ENCODE assay signal across 1 cellular context in the genomic region with DNA sequence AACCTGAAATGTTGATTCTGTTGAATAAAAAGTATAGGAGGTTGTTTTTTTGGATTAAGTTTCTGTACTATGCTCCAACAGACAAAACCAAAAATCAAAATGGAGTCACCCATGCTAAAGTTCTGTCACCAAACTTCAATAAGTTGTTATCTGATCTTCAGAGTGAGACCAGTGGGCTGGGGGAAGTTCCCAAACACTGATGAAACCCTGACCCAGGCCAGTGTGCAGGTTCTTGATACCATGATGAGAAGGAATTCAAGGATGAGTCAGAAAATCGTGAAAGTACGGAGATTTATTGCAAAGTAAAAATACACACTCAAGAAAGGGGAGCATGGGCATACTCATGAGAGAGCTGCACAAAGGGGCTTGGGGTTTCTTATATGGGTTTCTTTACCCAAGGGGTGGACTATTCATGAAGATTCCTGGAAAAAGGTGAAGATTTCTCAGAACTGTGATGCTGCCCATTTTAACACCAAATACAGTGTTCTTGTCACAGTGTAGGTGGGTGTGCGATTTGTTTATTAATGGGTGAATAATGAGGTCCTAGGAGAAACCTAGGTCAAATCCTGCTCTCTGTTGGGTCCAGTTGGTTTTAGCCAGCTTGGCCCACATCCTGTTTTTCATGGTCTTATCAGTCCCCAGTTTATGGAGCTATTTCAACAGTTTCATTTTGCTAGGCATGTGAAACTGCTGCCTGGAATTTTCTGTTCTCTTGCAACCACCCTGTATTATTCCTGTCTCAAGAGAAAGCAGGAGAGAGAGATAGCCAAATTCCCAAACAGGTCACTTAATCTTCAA.
TF ChIP-seq lines count a peak whose summit lies in the region.

No MANE protein-coding gene starts in this region.

TF ChIP-seq in K562, 482 proteins besides CTCF, POLR2A, EP300 and RAD21 (continued from another document and continues in another):
- TF ChIP-seq, protein P1, sequence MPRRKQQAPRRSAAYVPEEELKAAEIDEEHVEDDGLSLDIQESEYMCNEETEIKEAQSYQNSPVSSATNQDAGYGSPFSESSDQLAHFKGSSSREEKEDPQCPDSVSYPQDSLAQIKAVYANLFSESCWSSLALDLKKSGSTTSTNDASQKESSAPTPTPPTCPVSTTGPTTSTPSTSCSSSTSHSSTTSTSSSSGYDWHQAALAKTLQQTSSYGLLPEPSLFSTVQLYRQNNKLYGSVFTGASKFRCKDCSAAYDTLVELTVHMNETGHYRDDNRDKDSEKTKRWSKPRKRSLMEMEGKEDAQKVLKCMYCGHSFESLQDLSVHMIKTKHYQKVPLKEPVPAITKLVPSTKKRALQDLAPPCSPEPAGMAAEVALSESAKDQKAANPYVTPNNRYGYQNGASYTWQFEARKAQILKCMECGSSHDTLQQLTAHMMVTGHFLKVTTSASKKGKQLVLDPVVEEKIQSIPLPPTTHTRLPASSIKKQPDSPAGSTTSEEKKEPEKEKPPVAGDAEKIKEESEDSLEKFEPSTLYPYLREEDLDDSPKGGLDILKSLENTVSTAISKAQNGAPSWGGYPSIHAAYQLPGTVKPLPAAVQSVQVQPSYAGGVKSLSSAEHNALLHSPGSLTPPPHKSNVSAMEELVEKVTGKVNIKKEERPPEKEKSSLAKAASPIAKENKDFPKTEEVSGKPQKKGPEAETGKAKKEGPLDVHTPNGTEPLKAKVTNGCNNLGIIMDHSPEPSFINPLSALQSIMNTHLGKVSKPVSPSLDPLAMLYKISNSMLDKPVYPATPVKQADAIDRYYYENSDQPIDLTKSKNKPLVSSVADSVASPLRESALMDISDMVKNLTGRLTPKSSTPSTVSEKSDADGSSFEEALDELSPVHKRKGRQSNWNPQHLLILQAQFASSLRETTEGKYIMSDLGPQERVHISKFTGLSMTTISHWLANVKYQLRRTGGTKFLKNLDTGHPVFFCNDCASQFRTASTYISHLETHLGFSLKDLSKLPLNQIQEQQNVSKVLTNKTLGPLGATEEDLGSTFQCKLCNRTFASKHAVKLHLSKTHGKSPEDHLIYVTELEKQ (CRISPR knock-in tag; IDR thresholded peaks at IDR 0.05), result peak; percentile 95
- TF ChIP-seq ZNF696 (CRISPR knock-in tag; conservative IDR thresholded peaks at IDR 0.05), result no peak; the same call in 1 of the 2 replicates
- TF ChIP-seq ZNF444 (CRISPR knock-in tag; IDR thresholded peaks at IDR 0.05), result peak; percentile 95
- TF ChIP-seq LCOR (CRISPR knock-in tag; IDR thresholded peaks at IDR 0.05), result no peak
- no peak for TF ChIP-seq NCOR1 (IDR thresholded peaks at IDR 0.05)
- TF ChIP-seq ATF1 (CRISPR knock-in tag; IDR thresholded peaks at IDR 0.05), result no peak
- peak; percentile 73 for TF ChIP-seq ATF1 (tag; IDR thresholded peaks at IDR 0.05)
- peak; percentile 100 for TF ChIP-seq ZNF589 (CRISPR knock-in tag; IDR thresholded peaks at IDR 0.05; ENCODE audit: low read depth)
- TF ChIP-seq, protein P2, sequence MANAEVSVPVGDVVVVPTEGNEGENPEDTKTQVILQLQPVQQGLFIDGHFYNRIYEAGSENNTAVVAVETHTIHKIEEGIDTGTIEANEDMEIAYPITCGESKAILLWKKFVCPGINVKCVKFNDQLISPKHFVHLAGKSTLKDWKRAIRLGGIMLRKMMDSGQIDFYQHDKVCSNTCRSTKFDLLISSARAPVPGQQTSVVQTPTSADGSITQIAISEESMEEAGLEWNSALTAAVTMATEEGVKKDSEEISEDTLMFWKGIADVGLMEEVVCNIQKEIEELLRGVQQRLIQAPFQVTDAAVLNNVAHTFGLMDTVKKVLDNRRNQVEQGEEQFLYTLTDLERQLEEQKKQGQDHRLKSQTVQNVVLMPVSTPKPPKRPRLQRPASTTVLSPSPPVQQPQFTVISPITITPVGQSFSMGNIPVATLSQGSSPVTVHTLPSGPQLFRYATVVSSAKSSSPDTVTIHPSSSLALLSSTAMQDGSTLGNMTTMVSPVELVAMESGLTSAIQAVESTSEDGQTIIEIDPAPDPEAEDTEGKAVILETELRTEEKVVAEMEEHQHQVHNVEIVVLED (CRISPR knock-in tag; IDR thresholded peaks at IDR 0.05), result peak; percentile 75
- no peak for TF ChIP-seq ZFP30 (CRISPR knock-in tag; IDR thresholded peaks at IDR 0.05; ENCODE audit: borderline replicate concordance)
- no peak for TF ChIP-seq ZNF764 (CRISPR knock-in tag; IDR thresholded peaks at IDR 0.05; ENCODE audit: low read depth)
- TF ChIP-seq, protein P3, sequence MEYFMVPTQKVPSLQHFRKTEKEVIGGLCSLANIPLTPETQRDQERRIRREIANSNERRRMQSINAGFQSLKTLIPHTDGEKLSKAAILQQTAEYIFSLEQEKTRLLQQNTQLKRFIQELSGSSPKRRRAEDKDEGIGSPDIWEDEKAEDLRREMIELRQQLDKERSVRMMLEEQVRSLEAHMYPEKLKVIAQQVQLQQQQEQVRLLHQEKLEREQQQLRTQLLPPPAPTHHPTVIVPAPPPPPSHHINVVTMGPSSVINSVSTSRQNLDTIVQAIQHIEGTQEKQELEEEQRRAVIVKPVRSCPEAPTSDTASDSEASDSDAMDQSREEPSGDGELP (CRISPR knock-in tag; IDR thresholded peaks at IDR 0.05; ENCODE audit: borderline replicate concordance), result no peak
- no peak for TF ChIP-seq ZNF133 (CRISPR knock-in tag; IDR thresholded peaks at IDR 0.05)
- no peak for TF ChIP-seq ZNF224 (CRISPR knock-in tag; IDR thresholded peaks at IDR 0.05)
- TF ChIP-seq THRAP3 (IDR thresholded peaks at IDR 0.05; ENCODE audit: borderline replicate concordance), result no peak
- peak; percentile 31; the same call in 1 of the 2 replicates for TF ChIP-seq NFIX (CRISPR knock-in tag; IDR thresholded peaks at IDR 0.05; ENCODE audit: low read depth)
- TF ChIP-seq, protein P4, sequence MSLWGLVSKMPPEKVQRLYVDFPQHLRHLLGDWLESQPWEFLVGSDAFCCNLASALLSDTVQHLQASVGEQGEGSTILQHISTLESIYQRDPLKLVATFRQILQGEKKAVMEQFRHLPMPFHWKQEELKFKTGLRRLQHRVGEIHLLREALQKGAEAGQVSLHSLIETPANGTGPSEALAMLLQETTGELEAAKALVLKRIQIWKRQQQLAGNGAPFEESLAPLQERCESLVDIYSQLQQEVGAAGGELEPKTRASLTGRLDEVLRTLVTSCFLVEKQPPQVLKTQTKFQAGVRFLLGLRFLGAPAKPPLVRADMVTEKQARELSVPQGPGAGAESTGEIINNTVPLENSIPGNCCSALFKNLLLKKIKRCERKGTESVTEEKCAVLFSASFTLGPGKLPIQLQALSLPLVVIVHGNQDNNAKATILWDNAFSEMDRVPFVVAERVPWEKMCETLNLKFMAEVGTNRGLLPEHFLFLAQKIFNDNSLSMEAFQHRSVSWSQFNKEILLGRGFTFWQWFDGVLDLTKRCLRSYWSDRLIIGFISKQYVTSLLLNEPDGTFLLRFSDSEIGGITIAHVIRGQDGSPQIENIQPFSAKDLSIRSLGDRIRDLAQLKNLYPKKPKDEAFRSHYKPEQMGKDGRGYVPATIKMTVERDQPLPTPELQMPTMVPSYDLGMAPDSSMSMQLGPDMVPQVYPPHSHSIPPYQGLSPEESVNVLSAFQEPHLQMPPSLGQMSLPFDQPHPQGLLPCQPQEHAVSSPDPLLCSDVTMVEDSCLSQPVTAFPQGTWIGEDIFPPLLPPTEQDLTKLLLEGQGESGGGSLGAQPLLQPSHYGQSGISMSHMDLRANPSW (CRISPR knock-in tag; IDR thresholded peaks at IDR 0.05), result no peak
- TF ChIP-seq, protein P5, sequence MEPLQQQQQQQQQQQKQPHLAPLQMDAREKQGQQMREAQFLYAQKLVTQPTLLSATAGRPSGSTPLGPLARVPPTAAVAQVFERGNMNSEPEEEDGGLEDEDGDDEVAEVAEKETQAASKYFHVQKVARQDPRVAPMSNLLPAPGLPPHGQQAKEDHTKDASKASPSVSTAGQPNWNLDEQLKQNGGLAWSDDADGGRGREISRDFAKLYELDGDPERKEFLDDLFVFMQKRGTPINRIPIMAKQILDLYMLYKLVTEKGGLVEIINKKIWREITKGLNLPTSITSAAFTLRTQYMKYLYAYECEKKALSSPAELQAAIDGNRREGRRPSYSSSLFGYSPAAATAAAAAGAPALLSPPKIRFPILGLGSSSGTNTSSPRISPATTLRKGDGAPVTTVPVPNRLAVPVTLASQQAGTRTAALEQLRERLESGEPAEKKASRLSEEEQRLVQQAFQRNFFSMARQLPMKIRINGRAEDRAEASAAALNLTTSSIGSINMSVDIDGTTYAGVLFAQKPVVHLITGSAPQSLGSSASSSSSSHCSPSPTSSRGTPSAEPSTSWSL (CRISPR knock-in tag; IDR thresholded peaks at IDR 0.05; ENCODE audit: borderline replicate concordance), result no peak
- no peak for TF ChIP-seq TBP (optimal IDR thresholded peaks at IDR 0.05; ENCODE audit: low read depth, low read length)
- TF ChIP-seq FOXK2 (conservative IDR thresholded peaks at IDR 0.05 in 1 of 2, IDR thresholded peaks at IDR 0.05 in 1 of 2; ENCODE audit: low read depth in 2 of 2), result no peak
- TF ChIP-seq ETS2 (tag; IDR thresholded peaks at IDR 0.05; ENCODE audit: borderline replicate concordance, poor library complexity, severe bottlenecking), result peak; percentile 89
- TF ChIP-seq GATAD2B (IDR thresholded peaks at IDR 0.05; ENCODE audit: borderline replicate concordance), result no peak
- no peak for TF ChIP-seq HNRNPH1 (optimal IDR thresholded peaks at IDR 0.05; ENCODE audit: low read depth, low read length)
- TF ChIP-seq, protein P6, sequence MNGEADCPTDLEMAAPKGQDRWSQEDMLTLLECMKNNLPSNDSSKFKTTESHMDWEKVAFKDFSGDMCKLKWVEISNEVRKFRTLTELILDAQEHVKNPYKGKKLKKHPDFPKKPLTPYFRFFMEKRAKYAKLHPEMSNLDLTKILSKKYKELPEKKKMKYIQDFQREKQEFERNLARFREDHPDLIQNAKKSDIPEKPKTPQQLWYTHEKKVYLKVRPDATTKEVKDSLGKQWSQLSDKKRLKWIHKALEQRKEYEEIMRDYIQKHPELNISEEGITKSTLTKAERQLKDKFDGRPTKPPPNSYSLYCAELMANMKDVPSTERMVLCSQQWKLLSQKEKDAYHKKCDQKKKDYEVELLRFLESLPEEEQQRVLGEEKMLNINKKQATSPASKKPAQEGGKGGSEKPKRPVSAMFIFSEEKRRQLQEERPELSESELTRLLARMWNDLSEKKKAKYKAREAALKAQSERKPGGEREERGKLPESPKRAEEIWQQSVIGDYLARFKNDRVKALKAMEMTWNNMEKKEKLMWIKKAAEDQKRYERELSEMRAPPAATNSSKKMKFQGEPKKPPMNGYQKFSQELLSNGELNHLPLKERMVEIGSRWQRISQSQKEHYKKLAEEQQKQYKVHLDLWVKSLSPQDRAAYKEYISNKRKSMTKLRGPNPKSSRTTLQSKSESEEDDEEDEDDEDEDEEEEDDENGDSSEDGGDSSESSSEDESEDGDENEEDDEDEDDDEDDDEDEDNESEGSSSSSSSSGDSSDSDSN (IDR thresholded peaks at IDR 0.05; ENCODE audit: borderline replicate concordance in 1 of 2, low read depth in 2 of 2, low read length in 2 of 2), result no peak
- 0 out of 4 replicates have a peak, but pooled peaks of 1 of the 2 experiments have one; percentile 8 for TF ChIP-seq TBL1XR1 (IDR thresholded peaks at IDR 0.05; ENCODE audit: low read length in 2 of 2)
- TF ChIP-seq, protein P7, sequence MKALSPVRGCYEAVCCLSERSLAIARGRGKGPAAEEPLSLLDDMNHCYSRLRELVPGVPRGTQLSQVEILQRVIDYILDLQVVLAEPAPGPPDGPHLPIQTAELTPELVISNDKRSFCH (CRISPR knock-in tag; IDR thresholded peaks at IDR 0.05), result peak; percentile 69; the same call in 1 of the 2 replicates
- TF ChIP-seq, protein P7 (tag; IDR thresholded peaks at IDR 0.05), result peak; percentile 99
- no peak for TF ChIP-seq FOXK1 (CRISPR knock-in tag; IDR thresholded peaks at IDR 0.05; ENCODE audit: borderline replicate concordance)
- TF ChIP-seq PCBP1 (IDR thresholded peaks at IDR 0.05; ENCODE audit: low read depth, low read length, poor library complexity, severe bottlenecking), result no peak
- TF ChIP-seq SIRT6 (IDR thresholded peaks at IDR 0.05; ENCODE audit: low read depth, low read length), result no peak
- peak; percentile 96 for TF ChIP-seq MEF2D (tag; conservative IDR thresholded peaks at IDR 0.05; ENCODE audit: low read depth)
- no peak for TF ChIP-seq CREBBP (IDR thresholded peaks at IDR 0.05; ENCODE audit: low read depth, low read length)
- no peak for TF ChIP-seq MTA2 (IDR thresholded peaks at IDR 0.05; ENCODE audit: low read depth)
- TF ChIP-seq, protein P8, sequence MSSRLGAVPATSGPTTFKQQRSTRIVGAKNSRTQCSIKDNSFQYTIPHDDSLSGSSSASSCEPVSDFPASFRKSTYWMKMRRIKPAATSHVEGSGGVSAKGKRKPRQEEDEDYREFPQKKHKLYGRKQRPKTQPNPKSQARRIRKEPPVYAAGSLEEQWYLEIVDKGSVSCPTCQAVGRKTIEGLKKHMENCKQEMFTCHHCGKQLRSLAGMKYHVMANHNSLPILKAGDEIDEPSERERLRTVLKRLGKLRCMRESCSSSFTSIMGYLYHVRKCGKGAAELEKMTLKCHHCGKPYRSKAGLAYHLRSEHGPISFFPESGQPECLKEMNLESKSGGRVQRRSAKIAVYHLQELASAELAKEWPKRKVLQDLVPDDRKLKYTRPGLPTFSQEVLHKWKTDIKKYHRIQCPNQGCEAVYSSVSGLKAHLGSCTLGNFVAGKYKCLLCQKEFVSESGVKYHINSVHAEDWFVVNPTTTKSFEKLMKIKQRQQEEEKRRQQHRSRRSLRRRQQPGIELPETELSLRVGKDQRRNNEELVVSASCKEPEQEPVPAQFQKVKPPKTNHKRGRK (tag; IDR thresholded peaks at IDR 0.05), result no peak
- TF ChIP-seq E2F3 (CRISPR knock-in tag; IDR thresholded peaks at IDR 0.05), result peak; percentile 96
- TF ChIP-seq, protein P9, sequence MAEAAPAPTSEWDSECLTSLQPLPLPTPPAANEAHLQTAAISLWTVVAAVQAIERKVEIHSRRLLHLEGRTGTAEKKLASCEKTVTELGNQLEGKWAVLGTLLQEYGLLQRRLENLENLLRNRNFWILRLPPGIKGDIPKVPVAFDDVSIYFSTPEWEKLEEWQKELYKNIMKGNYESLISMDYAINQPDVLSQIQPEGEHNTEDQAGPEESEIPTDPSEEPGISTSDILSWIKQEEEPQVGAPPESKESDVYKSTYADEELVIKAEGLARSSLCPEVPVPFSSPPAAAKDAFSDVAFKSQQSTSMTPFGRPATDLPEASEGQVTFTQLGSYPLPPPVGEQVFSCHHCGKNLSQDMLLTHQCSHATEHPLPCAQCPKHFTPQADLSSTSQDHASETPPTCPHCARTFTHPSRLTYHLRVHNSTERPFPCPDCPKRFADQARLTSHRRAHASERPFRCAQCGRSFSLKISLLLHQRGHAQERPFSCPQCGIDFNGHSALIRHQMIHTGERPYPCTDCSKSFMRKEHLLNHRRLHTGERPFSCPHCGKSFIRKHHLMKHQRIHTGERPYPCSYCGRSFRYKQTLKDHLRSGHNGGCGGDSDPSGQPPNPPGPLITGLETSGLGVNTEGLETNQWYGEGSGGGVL (CRISPR knock-in tag; IDR thresholded peaks at IDR 0.05), result no peak; the same call in 1 of the 2 replicates
- TF ChIP-seq STAT5B (CRISPR knock-in tag; IDR thresholded peaks at IDR 0.05), result 0 out of 2 replicates have a peak, but pooled peaks have one; percentile 8
- no peak for TF ChIP-seq ARNT (IDR thresholded peaks at IDR 0.05)
- TF ChIP-seq, protein P10, sequence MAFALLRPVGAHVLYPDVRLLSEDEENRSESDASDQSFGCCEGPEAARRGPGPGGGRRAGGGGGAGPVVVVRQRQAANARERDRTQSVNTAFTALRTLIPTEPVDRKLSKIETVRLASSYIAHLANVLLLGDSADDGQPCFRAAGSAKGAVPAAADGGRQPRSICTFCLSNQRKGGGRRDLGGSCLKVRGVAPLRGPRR (CRISPR knock-in tag; IDR thresholded peaks at IDR 0.05), result no peak
- peak; percentile 93 for TF ChIP-seq GTF2A2 (tag; IDR thresholded peaks at IDR 0.05)
- no peak for TF ChIP-seq ZNF282 (CRISPR knock-in tag; IDR thresholded peaks at IDR 0.05)
- peak in 1 of 2 experiments; percentile 99; a peak in 2 of 4 replicates for TF ChIP-seq TEAD1 (CRISPR knock-in tag; IDR thresholded peaks at IDR 0.05)
